ENCODE assay signal across 1 cellular context in genomic region chr11:121961228-121961860, GRCh38.
TF ChIP-seq lines count a peak whose summit lies in the region.

No MANE protein-coding gene starts in this region.

TF ChIP-seq in IMR-90, 13 proteins besides CTCF, POLR2A, EP300 and RAD21:
- no peak for TF ChIP-seq BHLHE40 (IDR thresholded peaks at IDR 0.05; ENCODE audit: low read depth, low read length)
- no peak for TF ChIP-seq MAZ (IDR thresholded peaks at IDR 0.05; ENCODE audit: borderline replicate concordance, low read depth, low read length)
- no peak for TF ChIP-seq CHD1 (IDR thresholded peaks at IDR 0.05; ENCODE audit: low read depth, low read length)
- TF ChIP-seq, protein P1, sequence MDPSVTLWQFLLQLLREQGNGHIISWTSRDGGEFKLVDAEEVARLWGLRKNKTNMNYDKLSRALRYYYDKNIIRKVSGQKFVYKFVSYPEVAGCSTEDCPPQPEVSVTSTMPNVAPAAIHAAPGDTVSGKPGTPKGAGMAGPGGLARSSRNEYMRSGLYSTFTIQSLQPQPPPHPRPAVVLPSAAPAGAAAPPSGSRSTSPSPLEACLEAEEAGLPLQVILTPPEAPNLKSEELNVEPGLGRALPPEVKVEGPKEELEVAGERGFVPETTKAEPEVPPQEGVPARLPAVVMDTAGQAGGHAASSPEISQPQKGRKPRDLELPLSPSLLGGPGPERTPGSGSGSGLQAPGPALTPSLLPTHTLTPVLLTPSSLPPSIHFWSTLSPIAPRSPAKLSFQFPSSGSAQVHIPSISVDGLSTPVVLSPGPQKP (IDR thresholded peaks at IDR 0.05; ENCODE audit: borderline replicate concordance, low read depth, low read length): no peak
- TF ChIP-seq RFX5 (IDR thresholded peaks at IDR 0.05; ENCODE audit: low read depth, low read length): no peak
- no peak for TF ChIP-seq MXI1 (IDR thresholded peaks at IDR 0.05; ENCODE audit: borderline replicate concordance, low read depth, low read length)
- TF ChIP-seq RCOR1 (IDR thresholded peaks at IDR 0.05; ENCODE audit: insufficient replicate concordance, low read length): no peak
- TF ChIP-seq FOS (IDR thresholded peaks at IDR 0.05; ENCODE audit: low read depth, low read length): no peak
- TF ChIP-seq, protein P2, sequence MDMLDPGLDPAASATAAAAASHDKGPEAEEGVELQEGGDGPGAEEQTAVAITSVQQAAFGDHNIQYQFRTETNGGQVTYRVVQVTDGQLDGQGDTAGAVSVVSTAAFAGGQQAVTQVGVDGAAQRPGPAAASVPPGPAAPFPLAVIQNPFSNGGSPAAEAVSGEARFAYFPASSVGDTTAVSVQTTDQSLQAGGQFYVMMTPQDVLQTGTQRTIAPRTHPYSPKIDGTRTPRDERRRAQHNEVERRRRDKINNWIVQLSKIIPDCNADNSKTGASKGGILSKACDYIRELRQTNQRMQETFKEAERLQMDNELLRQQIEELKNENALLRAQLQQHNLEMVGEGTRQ (IDR thresholded peaks at IDR 0.05; ENCODE audit: low read depth, low read length): no peak
- TF ChIP-seq SMC3 (IDR thresholded peaks at IDR 0.05; ENCODE audit: low read depth, low read length): no peak
- no peak for TF ChIP-seq MAFK (IDR thresholded peaks at IDR 0.05; ENCODE audit: low read depth, low read length)
- no peak for TF ChIP-seq CEBPB (IDR thresholded peaks at IDR 0.05; ENCODE audit: low read depth, low read length)
- TF ChIP-seq NFE2L2 (IDR thresholded peaks at IDR 0.05; ENCODE audit: low read depth, low read length): no peak
